In genomic region chr12:64560395-64561301, GRCh38 we compare ENCODE assay signal across 12 cellular contexts. TPM values are rescaled to one million over a fixed set of nuclear protein-coding genes. Genes with fewer than 3 reads are reported as not detected.
DNase-seq lines count a peak whose midpoint lies in the region; ATAC-seq, FAIRE-seq and TF ChIP-seq lines count a peak whose summit lies in the region.
"Had no signal": no experiment of that assay in that cellular context is flagged by ENCODE, and none has a peak within 500 bp of the region (broad histone marks: within the 10 kb centered on the region; RNA-seq: fewer than 3 reads in every experiment).

No MANE protein-coding gene starts in this region.

- no peak overlapping the region for H3K4me2 ChIP-seq in keratinocyte (ENCODE audit: control insufficient read depth, extremely low read depth, insufficient read depth, low read depth, low read length)

- no peaks in the 10 kb centered on the region for H3K36me3 ChIP-seq in adipocyte (ENCODE audit: control insufficient read depth, insufficient read depth, low read length, severe bottlenecking)
- no peaks in the 10 kb centered on the region for H3K36me3 ChIP-seq in keratinocyte (ENCODE audit: control insufficient read depth in 2 of 2, extremely low read depth in 1 of 2, insufficient read depth in 2 of 2, low read length in 2 of 2)
- H3K36me3 ChIP-seq: spleen, thyroid gland had no signal

- H2AFZ ChIP-seq in keratinocyte (ENCODE audit: control insufficient read depth, low read length) = no peak overlapping the region

- dilution Hi-C loops in keratinocyte (cut with MboI; ENCODE audit: extremely low pct_ligation_motif_present, low sequenced_read_pairs) = no loop called here

- H3K4me3 Mint-ChIP-seq in HFFc6 = peak overlapping the region; percentile 46

- H3K27ac ChIP-seq in keratinocyte (ENCODE audit: control insufficient read depth, insufficient read depth, low read length) = no peak overlapping the region
- H3K27ac ChIP-seq: spleen, thyroid gland had no signal

- H3K27me3 ChIP-seq in adipocyte (replicated peaks; ENCODE audit: control insufficient read depth, insufficient read depth, low read length) (peaks cover 21% of the 10 kb centered on the region), keratinocyte (ENCODE audit: control insufficient read depth, extremely low read depth, insufficient read depth, low read length) (no peaks in the 10 kb centered on the region)
- H3K27me3 ChIP-seq: spleen, thyroid gland had no signal

- H3K27me3 Mint-ChIP-seq in HFFc6 (ENCODE audit: insufficient read depth) = peaks cover 7% of the 10 kb centered on the region; the same call in 1 of the 2 replicates

- no peaks in the 10 kb centered on the region for H4K20me1 ChIP-seq in keratinocyte (ENCODE audit: control insufficient read depth, extremely low read depth, insufficient read depth, low read length)

- no peaks in the 10 kb centered on the region for H3K9me1 ChIP-seq in keratinocyte (ENCODE audit: control insufficient read depth, extremely low read depth, insufficient read depth, low read length)

- peaks cover 30% of the 10 kb centered on the region for H3K4me1 Mint-ChIP-seq in HFFc6 (ENCODE audit: low read depth)

- H3K27ac Mint-ChIP-seq in HFFc6 = peak overlapping the region; percentile 69

- H3K9me3 ChIP-seq in adipocyte (ENCODE audit: control insufficient read depth, low read length) (no peaks in the 10 kb centered on the region), keratinocyte (ENCODE audit: control insufficient read depth, low read depth, low read length) (no peaks in the 10 kb centered on the region)
- H3K9me3 ChIP-seq: spleen, thyroid gland had no signal

- no peaks in the 10 kb centered on the region for H3K9me3 Mint-ChIP-seq in HFFc6

- FAIRE-seq in keratinocyte (lab: Jason Lieb, UNC) = peak; percentile 67

- peaks cover 11% of the 10 kb centered on the region for H3K4me1 ChIP-seq in adipocyte (ENCODE audit: control insufficient read depth, insufficient read depth, low read length)
- peaks cover 8% of the 10 kb centered on the region for H3K4me1 ChIP-seq in keratinocyte (ENCODE audit: control insufficient read depth, extremely low read depth, insufficient read depth, low read length)
- H3K4me1 ChIP-seq: thyroid gland had no signal

- intact Hi-C loops in posterior cingulate gyrus (cut with DNase I) = no loop called here

- no peaks in the 10 kb centered on the region for H3K79me2 ChIP-seq in keratinocyte (ENCODE audit: control insufficient read depth, insufficient read depth, low read length)

- no peaks in the 10 kb centered on the region for H3K36me3 Mint-ChIP-seq in HFFc6 (ENCODE audit: low read depth)

- no peak for ATAC-seq in HG02798 (IDR thresholded peaks at IDR 0.05; ENCODE audit: poor library complexity, unreplicated experiment)
- no peak for ATAC-seq in GM21528 (IDR thresholded peaks at IDR 0.05; ENCODE audit: low FRiP score, unreplicated experiment)

- H3K4me3 ChIP-seq in adipocyte (ENCODE audit: low read length) = no peak overlapping the region
- no peak overlapping the region for H3K4me3 ChIP-seq in keratinocyte (ENCODE audit: control insufficient read depth in 2 of 3, extremely low read depth in 1 of 3, insufficient read depth in 2 of 3, low read depth in 1 of 3, low read length in 3 of 3)
- H3K4me3 ChIP-seq: spleen, thyroid gland had no signal

- peak; percentile 2 for DNase-seq in AML-193 (lab: John Stamatoyannopoulos, UW)
- peak; percentile 96 for DNase-seq in HFFc6
- DNase-seq in adipocyte (ENCODE audit: low read depth) = peak; percentile 91
- DNase-seq in keratinocyte (ENCODE audit: low read depth, low spot score) = peak; percentile 13
- DNase-seq in NCI-H526 (lab: John Stamatoyannopoulos, UW) = no peak
- no peak for DNase-seq in posterior cingulate gyrus
- DNase-seq: activated T-cell treated with anti-CD3 and anti-CD28 coated beads, Interleukin-2, amount 50 U/mL, for 1 hour; NK-92 treated with Interleukin-12 subunit alpha and Interleukin-12 subunit beta, amount 100 ng/mL, for 24 hours; spleen; thyroid gland had no signal

- no peak overlapping the region for H3K9ac ChIP-seq in adipocyte (ENCODE audit: low read length)
- H3K9ac ChIP-seq in keratinocyte (ENCODE audit: control insufficient read depth, extremely low read depth, insufficient read depth, low read length) = no peak overlapping the region

- TF ChIP-seq CTCF in HFFc6 (IDR thresholded peaks at IDR 0.05) (no peak), keratinocyte (optimal IDR thresholded peaks at IDR 0.05 in 1 of 3, IDR thresholded peaks at IDR 0.05 in 1 of 3, conservative IDR thresholded peaks at IDR 0.05 in 1 of 3; ENCODE audit: extremely low read depth in 1 of 3, insufficient read depth in 2 of 3, low read length in 3 of 3) (no peak)

RNA-seq across cellular contexts. Expression of gene RASSF3, which starts 49.6 kb away (rescaled TPM):
- total RNA-seq in HFFc6 (2021; fragmentation: NEBNext Ultra II Directional; extraction: Animal tissue kit (Norgen Biotek cat#: 25700)) = 10 to 100 TPM; 16.9 to 23.3 (median 20.6) TPM
- polyA plus RNA-seq in keratinocyte = 8.0 to 9.6 TPM (median 9.3 TPM) in 3 replicates
- 6.2 TPM for polyA plus RNA-seq in keratinocyte (2011; ENCODE audit: low read depth)
- polyA plus RNA-seq in keratinocyte (2011; cell fraction: cytosol; rRNA removed) = 7.6 and 8.9 TPM in 2 replicates
- 7.4 and 8.7 TPM in 2 replicates for polyA plus RNA-seq in keratinocyte (2011; cell fraction: nucleus; rRNA removed)
- polyA plus RNA-seq in keratinocyte (2012; ENCODE audit: low replicate concordance) = 5.6 and 6.8 TPM in 2 replicates
- 17.4 to 20.4 TPM (median 19.7 TPM) in 3 replicates for polyA minus RNA-seq in keratinocyte
- 11.7 TPM for polyA minus RNA-seq in keratinocyte (2011; cell fraction: cytosol; rRNA and poly(A)+ RNA removed)
- polyA minus RNA-seq in keratinocyte (2011; cell fraction: nucleus; rRNA and poly(A)+ RNA removed) = 4.5 and 9.9 TPM in 2 replicates

Comparison
In these comparisons a context has a peak if more than half of its experiments do, and no peak if none do; other contexts are left out.
1. DNase-seq: peak in AML-193 (2 of 2), HFFc6 (single experiment), adipocyte (single experiment) and keratinocyte (single experiment); none in NCI-H526 (0 of 2) and posterior cingulate gyrus (0 of 10).